In the genomic region with DNA sequence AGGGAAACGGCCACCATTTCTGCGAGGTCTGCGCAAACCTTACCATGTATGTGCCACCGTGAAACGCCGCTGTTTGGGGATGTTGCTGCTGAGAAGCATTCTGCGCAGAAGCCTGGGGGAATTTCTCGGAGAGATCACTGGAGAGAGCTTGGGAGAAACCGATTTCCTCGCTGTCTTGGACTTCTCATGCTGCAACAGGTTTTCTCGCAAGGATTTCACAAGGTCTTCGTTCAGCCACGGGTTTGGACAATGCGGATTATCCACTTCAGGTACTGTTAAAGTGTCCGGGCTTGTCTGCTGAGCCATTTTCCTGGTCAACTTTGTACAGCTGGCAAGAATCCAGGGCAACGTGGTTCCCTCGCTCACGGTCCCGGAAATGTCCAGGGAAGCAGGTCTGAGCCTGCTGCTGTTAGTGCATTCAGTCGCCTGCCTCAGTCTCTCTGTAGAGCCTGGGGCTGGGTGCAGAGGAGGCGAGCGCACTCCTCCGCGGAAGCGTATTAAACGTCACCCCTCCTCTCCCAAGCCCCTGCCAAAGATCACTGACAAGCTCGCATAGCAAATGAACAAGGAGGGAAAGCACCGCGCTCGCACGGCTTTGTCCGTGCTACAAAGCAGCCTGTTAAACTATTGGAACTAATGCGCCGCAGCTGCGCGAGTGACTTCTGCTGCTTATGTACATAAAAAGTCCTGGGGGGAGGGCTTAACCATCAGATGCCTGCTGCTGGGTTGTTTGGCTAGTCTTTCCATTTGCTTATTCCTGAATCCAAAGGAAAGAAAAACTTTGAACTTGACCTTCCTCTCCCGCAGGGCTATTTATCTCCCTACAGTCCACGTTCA, we compare ENCODE assay signal across 8 cellular contexts.
DNase-seq lines count a peak whose midpoint lies in the region; ATAC-seq, FAIRE-seq and TF ChIP-seq lines count a peak whose summit lies in the region.

No MANE protein-coding gene starts in this region.

- POLR2A ChIA-PET in PC-9 (lab: Charles Lee; ENCODE audit: unreplicated experiment), result interaction anchor here (0.5 kb wide), 1 partner anchor 11 kb away, joined by 3 read pairs; no protein-coding TSS in a partner anchor

- BruUV-seq in PC-9 (replicated peaks; lab: Mats Ljungman, UMichigan), result no TSS peak

- H3K27me3 ChIP-seq in PC-9 (ENCODE audit: insufficient read depth, low read depth) (no peaks in the 10 kb centered on the region), breast epithelium (peaks cover 0 to 10% of the 10 kb centered on the region in 2 donors), keratinocyte (ENCODE audit: control insufficient read depth, extremely low read depth, insufficient read depth, low read length) (no peaks in the 10 kb centered on the region), skeletal muscle tissue (ENCODE audit: control insufficient read depth in 3 of 3, insufficient read depth in 3 of 3, low read length in 3 of 3) (peaks cover 0 to 20% (median 20%) of the 10 kb centered on the region in 3 donors)

- H3K9me2 ChIP-seq in PC-9 (ENCODE audit: insufficient read depth), result no peaks in the 10 kb centered on the region

- no peaks in the 10 kb centered on the region for H3K36me3 ChIP-seq in ES-I3 (ENCODE audit: insufficient read depth, low read length)
- H3K36me3 ChIP-seq in PC-9 (ENCODE audit: low read depth), result no peaks in the 10 kb centered on the region
- H3K36me3 ChIP-seq in breast epithelium, result no peaks in the 10 kb centered on the region
- no peaks in the 10 kb centered on the region for H3K36me3 ChIP-seq in keratinocyte (ENCODE audit: control insufficient read depth in 2 of 2, extremely low read depth in 1 of 2, insufficient read depth in 2 of 2, low read length in 2 of 2)
- no peaks in the 10 kb centered on the region for H3K36me3 ChIP-seq in skeletal muscle tissue (ENCODE audit: control insufficient read depth in 3 of 3, insufficient read depth in 3 of 3, low read length in 3 of 3)

- H2AFZ ChIP-seq in PC-9 (peak overlapping the region; percentile 84), keratinocyte (ENCODE audit: control insufficient read depth, low read length) (peak overlapping the region; percentile 41)

- intact Hi-C loops in PC-9 (cut with micrococcal nuclease; ENCODE audit: unreplicated experiment), result loop anchor here (2.0 kb wide), 2 partner anchors 18 to 30 kb away; no protein-coding TSS in a partner anchor
- intact Hi-C loops in breast epithelium (cut with DNase I; ENCODE audit: low total_unique reads), result no loop called here

- dilution Hi-C loops in keratinocyte (cut with MboI; ENCODE audit: extremely low pct_ligation_motif_present, low sequenced_read_pairs), result no loop called here

- H3K27ac ChIP-seq in PC-9 (peak overlapping the region; percentile 65), breast epithelium (peak overlapping the region; percentile 42 to 45), keratinocyte (ENCODE audit: control insufficient read depth, insufficient read depth, low read length) (peak overlapping the region; percentile 99), skeletal muscle tissue (ENCODE audit: low read depth, low read length) (peak overlapping the region; percentile 21)

- TF ChIP-seq CTCF in PC-9 (conservative IDR thresholded peaks at IDR 0.05) (no peak), breast epithelium (IDR thresholded peaks at IDR 0.05) (no peak), keratinocyte (optimal IDR thresholded peaks at IDR 0.05 in 1 of 3, IDR thresholded peaks at IDR 0.05 in 1 of 3, conservative IDR thresholded peaks at IDR 0.05 in 1 of 3; ENCODE audit: extremely low read depth in 1 of 3, insufficient read depth in 2 of 3, low read length in 3 of 3) (no peak)

- H3K4me1 ChIP-seq in ES-I3 (ENCODE audit: insufficient read depth, low read length) (no peaks in the 10 kb centered on the region), PC-9 (replicated peaks; ENCODE audit: insufficient read depth) (peaks cover 61% of the 10 kb centered on the region), breast epithelium (no peaks in the 10 kb centered on the region), keratinocyte (ENCODE audit: control insufficient read depth, extremely low read depth, insufficient read depth, low read length) (peaks cover 41% of the 10 kb centered on the region), skeletal muscle tissue (ENCODE audit: control insufficient read depth in 3 of 3, insufficient read depth in 3 of 3, low read length in 3 of 3) (peaks cover 8 to 10% (median 9%) of the 10 kb centered on the region in 3 donors)

- no peaks in the 10 kb centered on the region for H3K9me1 ChIP-seq in keratinocyte (ENCODE audit: control insufficient read depth, extremely low read depth, insufficient read depth, low read length)

- H3K9ac ChIP-seq in ES-I3 (ENCODE audit: low read depth, low read length), result peak overlapping the region; percentile 30; the same call in 1 of the 2 replicates
- H3K9ac ChIP-seq in keratinocyte (ENCODE audit: control insufficient read depth, extremely low read depth, insufficient read depth, low read length), result peak overlapping the region; percentile 93
- H3K9ac ChIP-seq in skeletal muscle tissue (ENCODE audit: low read depth in 1 of 3, low read length in 3 of 3), result peak overlapping the region; percentile 65 to 69 (median 66)

- CTCF ChIA-PET in PC-9 (lab: Charles Lee), result interaction anchor here (0.8 kb wide), 1 partner anchor 260 kb away, joined by 5 read pairs; no protein-coding TSS in a partner anchor

- H3K79me2 ChIP-seq in PC-9 (ENCODE audit: low read depth) (peaks cover 37% of the 10 kb centered on the region), keratinocyte (ENCODE audit: control insufficient read depth, insufficient read depth, low read length) (peaks cover 24% of the 10 kb centered on the region)

- H3F3A ChIP-seq in PC-9 (ENCODE audit: insufficient read depth, low read depth), result peaks cover 24% of the 10 kb centered on the region

- ATAC-seq in HG03108 (IDR thresholded peaks at IDR 0.05; ENCODE audit: unreplicated experiment) (peak; percentile 36), GM19452 (IDR thresholded peaks at IDR 0.05; ENCODE audit: unreplicated experiment) (no peak), GM21786 (IDR thresholded peaks at IDR 0.05; ENCODE audit: unreplicated experiment) (no peak)

- DNase-seq in PC-9, result peak; percentile 58 to 76
- DNase-seq in breast epithelium (ENCODE audit: low spot score in 2 of 2), result no peak
- peak; percentile 71 for DNase-seq in keratinocyte (ENCODE audit: low read depth, low spot score)

- no peak for TF ChIP-seq POLR2A in breast epithelium (IDR thresholded peaks at IDR 0.05)

- H3K9me3 ChIP-seq in ES-I3 (ENCODE audit: control insufficient read depth, insufficient read depth, low read length), result no peaks in the 10 kb centered on the region
- no peaks in the 10 kb centered on the region for H3K9me3 ChIP-seq in PC-9 (ENCODE audit: insufficient read depth, low read depth)
- H3K9me3 ChIP-seq in breast epithelium, result no peaks in the 10 kb centered on the region
- no peaks in the 10 kb centered on the region for H3K9me3 ChIP-seq in keratinocyte (ENCODE audit: control insufficient read depth, low read depth, low read length)
- no peaks in the 10 kb centered on the region for H3K9me3 ChIP-seq in skeletal muscle tissue (ENCODE audit: control insufficient read depth in 3 of 3, low read length in 3 of 3)

- H4K20me1 ChIP-seq in PC-9 (ENCODE audit: insufficient read depth), result no peaks in the 10 kb centered on the region
- H4K20me1 ChIP-seq in keratinocyte (ENCODE audit: control insufficient read depth, extremely low read depth, insufficient read depth, low read length), result no peaks in the 10 kb centered on the region

- peak; percentile 94 for FAIRE-seq in keratinocyte (lab: Jason Lieb, UNC)

- H3K4me3 ChIP-seq in PC-9 (peak overlapping the region; percentile 88), breast epithelium (peak overlapping the region; percentile 48 to 76 (median 56)), keratinocyte (ENCODE audit: control insufficient read depth in 2 of 3, extremely low read depth in 1 of 3, insufficient read depth in 2 of 3, low read depth in 1 of 3, low read length in 3 of 3) (peak overlapping the region; percentile 48 to 84 (median 53)), skeletal muscle tissue (ENCODE audit: low read length in 3 of 3) (peak overlapping the region; percentile 75 to 85 (median 82))

- H3K4me2 ChIP-seq in PC-9 (peak overlapping the region; percentile 83), keratinocyte (ENCODE audit: control insufficient read depth, extremely low read depth, insufficient read depth, low read depth, low read length) (peak overlapping the region; percentile 83)

Comparison
In these comparisons a context has a peak if more than half of its experiments do, and no peak if none do; other contexts are left out.
1. H3K9ac ChIP-seq: peak in every context shown above with its lines; median percentile 93 in keratinocyte; 66 in skeletal muscle tissue; 30 in ES-I3.
2. DNase-seq: peak in PC-9 (2 of 2) and keratinocyte (single experiment); none in breast epithelium (0 of 2).
3. H3K27ac ChIP-seq: peak in every context shown above with its lines; median percentile 99 in keratinocyte; 65 in PC-9; 44 in breast epithelium; 21 in skeletal muscle tissue.
4. Peak in every context shown above with its lines, with median percentiles within 50 percentile points of each other: H3K4me3 ChIP-seq.